26 cellular contexts compared by ENCODE assay signal in genomic region chr16:77063617-77064016, GRCh38.
DNase-seq lines count a peak whose midpoint lies in the region; ATAC-seq and TF ChIP-seq lines count a peak whose summit lies in the region.
"Had no signal": no experiment of that assay in that cellular context is flagged by ENCODE, and none has a peak within 500 bp of the region (broad histone marks: within the 10 kb centered on the region; RNA-seq: fewer than 3 reads in every experiment).

No MANE protein-coding gene starts in this region.

- H3K27ac ChIP-seq in 22Rv1 (0 out of 2 replicates have a peak overlapping the region, but pooled peaks have one; percentile 30), GM23338 (ENCODE audit: low read depth) (no peak overlapping the region)
- H3K27ac ChIP-seq: BLaER1 treated with 17β-estradiol and CSF1 and Interleukin-3, amounts not matched to agents 10 nM and 100 nM; SJCRH30 had no signal

- no peaks in the 10 kb centered on the region for H3K27me3 ChIP-seq in GM23338 (ENCODE audit: insufficient read depth)
- H3K27me3 ChIP-seq: BLaER1 treated with 17β-estradiol and CSF1 and Interleukin-3, amounts not matched to agents 10 nM and 100 nM; MG63; SJCRH30 had no signal

- no peaks in the 10 kb centered on the region for H4K20me1 ChIP-seq in GM23338 (replicated peaks; ENCODE audit: insufficient read depth)
- H4K20me1 ChIP-seq: BLaER1 treated with 17β-estradiol and CSF1 and Interleukin-3, amounts not matched to agents 10 nM and 100 nM had no signal

- no peak overlapping the region for H3K4me3 ChIP-seq in GM23338
- H3K4me3 ChIP-seq: BLaER1 treated with 17β-estradiol and CSF1 and Interleukin-3, amounts not matched to agents 10 nM and 100 nM; MG63; SJCRH30 had no signal

- H3K4me1 ChIP-seq in GM23338 (ENCODE audit: insufficient read depth), result peaks cover 14% of the 10 kb centered on the region
- H3K4me1 ChIP-seq: Caco-2, SJCRH30 had no signal

- H3K4me3 Mint-ChIP-seq in GM23338, result no peak overlapping the region
- no peak overlapping the region for H3K4me3 Mint-ChIP-seq in nephron
- H3K4me3 Mint-ChIP-seq: CD8-positive, alpha-beta T cell; H9; HFFc6 had no signal

- H3K36me3 Mint-ChIP-seq in GM23338 (ENCODE audit: low read depth) (no peaks in the 10 kb centered on the region), nephron (ENCODE audit: low read depth) (no peaks in the 10 kb centered on the region)
- H3K36me3 Mint-ChIP-seq: CD8-positive, alpha-beta T cell had no signal

- peaks cover 49% of the 10 kb centered on the region for H3K9me3 Mint-ChIP-seq in GM23338
- H3K9me3 Mint-ChIP-seq in nephron, result no peaks in the 10 kb centered on the region
- H3K9me3 Mint-ChIP-seq: CD8-positive, alpha-beta T cell; H9 had no signal

- H3K27ac Mint-ChIP-seq in GM23338 (no peak overlapping the region), nephron (peak overlapping the region; percentile 19 to 81 (median 58))
- H3K27ac Mint-ChIP-seq: CD8-positive, alpha-beta T cell; H9; HFFc6 had no signal

- DNase-seq in GM23338 (ENCODE audit: low spot score), result no peak
- peak; percentile 1 for DNase-seq in RPMI7951 (ENCODE audit: low read depth)
- no peak for DNase-seq in activated CD4-positive, alpha-beta T cell treated with anti-CD3 and anti-CD28 coated beads, Interleukin-2, amount 50 U/mL, for 4 hours
- no peak for DNase-seq in central memory CD4-positive, alpha-beta T cell
- DNase-seq: AML-193; Caco-2; CD8-positive, alpha-beta T cell; GF-D8; HFFc6; KBM-7; MG63; NCI-H187; NCI-H2081 treated with DMSO at 0.1 percent for 48 hours; NCI-H2171; NCI-H345; NCI-H510A treated with DMSO at 0.1 percent for 48 hours; NK-92 treated with Interleukin-12 subunit alpha and Interleukin-12 subunit beta, amount 100 ng/mL, for 24 hours; PC-3; SJCRH30 had no signal

- no peak for ATAC-seq in GM23338
- ATAC-seq in HG02610 (IDR thresholded peaks at IDR 0.05; ENCODE audit: unreplicated experiment), result no peak
- ATAC-seq: CD8-positive, alpha-beta T cell; PC-3; Right ventricle myocardium inferior; SK-N-SH treated with all-trans-retinoic acid at 6 μM for 48 hours had no signal

- H3K4me2 ChIP-seq in GM23338, result peak overlapping the region; percentile 32; the same call in 1 of the 2 replicates
- H3K4me2 ChIP-seq: BLaER1 treated with 17β-estradiol and CSF1 and Interleukin-3, amounts not matched to agents 10 nM and 100 nM had no signal

- no peak for TF ChIP-seq CTCF in 22Rv1 (IDR thresholded peaks at IDR 0.05)
- no peak for TF ChIP-seq CTCF in GM23338 (conservative IDR thresholded peaks at IDR 0.05; ENCODE audit: low read depth in 2 of 2)
- no peak for TF ChIP-seq CTCF in nephron (IDR thresholded peaks at IDR 0.05; ENCODE audit: unreplicated experiment in 3 of 3)

- H3K36me3 ChIP-seq in GM23338 (ENCODE audit: insufficient read depth), result no peaks in the 10 kb centered on the region
- H3K36me3 ChIP-seq: BLaER1 treated with 17β-estradiol and CSF1 and Interleukin-3, amounts not matched to agents 10 nM and 100 nM; MG63; SJCRH30 had no signal

- H3F3A ChIP-seq in GM23338 (replicated peaks; ENCODE audit: low read depth), result no peaks in the 10 kb centered on the region

- H3K27me3 Mint-ChIP-seq in GM23338 (ENCODE audit: insufficient read depth, low read depth, poor library complexity) (no peaks in the 10 kb centered on the region), nephron (ENCODE audit: low read depth) (peaks cover 4% of the 10 kb centered on the region)

- no peaks in the 10 kb centered on the region for H3K79me2 ChIP-seq in GM23338 (replicated peaks; ENCODE audit: insufficient read depth)

- peak overlapping the region; percentile 83 for H2AFZ ChIP-seq in GM23338

- H3K9me2 ChIP-seq in GM23338 (ENCODE audit: insufficient read depth), result no peaks in the 10 kb centered on the region

- peaks cover 13% of the 10 kb centered on the region; the same call in 2 of the 3 replicates for H3K4me1 Mint-ChIP-seq in GM23338
- peaks cover 27% of the 10 kb centered on the region for H3K4me1 Mint-ChIP-seq in nephron

TF ChIP-seq in GM23338, 12 proteins besides CTCF, POLR2A, EP300 and RAD21:
- TF ChIP-seq ZNF114 (CRISPR knock-in tag; IDR thresholded peaks at IDR 0.05), result no peak
- no peak for TF ChIP-seq REST (IDR thresholded peaks at IDR 0.05; ENCODE audit: unreplicated experiment)
- no peak for TF ChIP-seq STAT1 (IDR thresholded peaks at IDR 0.05; ENCODE audit: unreplicated experiment)
- no peak for TF ChIP-seq CREB1 (CRISPR knock-in tag; IDR thresholded peaks at IDR 0.05; ENCODE audit: low read depth)
- no peak for TF ChIP-seq POLR2AphosphoS5 (IDR thresholded peaks at IDR 0.05; ENCODE audit: low read depth)
- TF ChIP-seq JUNB (IDR thresholded peaks at IDR 0.05; ENCODE audit: unreplicated experiment), result no peak
- no peak for TF ChIP-seq EZH2phosphoT487 (IDR thresholded peaks at IDR 0.05; ENCODE audit: unreplicated experiment)
- no peak for TF ChIP-seq EZH2 (IDR thresholded peaks at IDR 0.05; ENCODE audit: low read depth, unreplicated experiment)
TF ChIP-seq in GM23338: peak in this region for 0.
